ENCODE assay signal across 21 cellular contexts in genomic region chr1:3166206-3166918, GRCh38.
"Had no signal": no experiment of that assay in that cellular context is flagged by ENCODE, and none has a peak within 500 bp of the region (broad histone marks: within the 10 kb centered on the region; RNA-seq: fewer than 3 reads in every experiment).

No MANE protein-coding gene starts in this region.

- H3K4me3 Mint-ChIP-seq: activated CD4-positive, alpha-beta T cell treated with anti-CD3 and anti-CD28 coated beads, Interleukin-2, amount 10 ng/mL, durations not matched to agents 7 days and 5 days; activated CD8-positive, alpha-beta memory T cell treated with anti-CD3 and anti-CD28 coated beads, Interleukin-2, amount 10 ng/mL, durations not matched to agents 7 days and 5 days; activated CD8-positive, alpha-beta T cell treated with anti-CD3 and anti-CD28 coated beads for 36 hours had no signal

- H3K4me3 ChIP-seq: tibial artery had no signal

- H3K4me1 Mint-ChIP-seq: activated CD4-positive, alpha-beta T cell treated with anti-CD3 and anti-CD28 coated beads, Interleukin-2, amount 10 ng/mL, durations not matched to agents 7 days and 5 days; activated CD8-positive, alpha-beta memory T cell treated with anti-CD3 and anti-CD28 coated beads, Interleukin-2, amount 10 ng/mL, durations not matched to agents 7 days and 5 days had no signal

- H3K27ac Mint-ChIP-seq: activated CD4-positive, alpha-beta T cell treated with anti-CD3 and anti-CD28 coated beads, Interleukin-2, amount 10 ng/mL, durations not matched to agents 7 days and 5 days; activated CD8-positive, alpha-beta memory T cell treated with anti-CD3 and anti-CD28 coated beads, Interleukin-2, amount 10 ng/mL, durations not matched to agents 7 days and 5 days; activated CD8-positive, alpha-beta T cell treated with anti-CD3 and anti-CD28 coated beads for 36 hours; activated naive CD4-positive, alpha-beta T cell treated with anti-CD3 and anti-CD28 coated beads, Interleukin-2, amount 50 U/mL, for 72 hours had no signal

- H3K27me3 ChIP-seq: tibial artery had no signal

- DNase-seq: activated CD4-positive, alpha-beta T cell treated with anti-CD3 and anti-CD28 coated beads, Interleukin-2, amount 10 ng/mL, durations not matched to agents 7 days and 5 days; activated CD4-positive, CD25-positive, alpha-beta regulatory T cell treated with anti-CD3 and anti-CD28 coated beads, Interleukin-2, amount 50 U/mL, for 72 hours; activated CD8-positive, alpha-beta memory T cell treated with anti-CD3 and anti-CD28 coated beads, Interleukin-2, amount 10 ng/mL, durations not matched to agents 7 days and 5 days; activated CD8-positive, alpha-beta T cell treated with anti-CD3 and anti-CD28 coated beads for 36 hours; activated T-cell treated with anti-CD3 and anti-CD28 coated beads for 4 hours; effector CD4-positive, alpha-beta T cell; erythroblast; foreskin fibroblast; hippocampal formation; left cardiac atrium; midbrain; occipital lobe; posterior cingulate gyrus; stimulated activated CD4-positive, alpha-beta T cell treated with anti-CD3 and anti-CD28 coated beads, Interleukin-2, amount 100 ng/mL, for 48 hours; stimulated activated naive CD8-positive, alpha-beta T cell treated with anti-CD3 and anti-CD28 coated beads, Interleukin-15, Interleukin-2, amounts not matched to agents 100 U/mL and 50 U/mL, for 24 hours; substantia nigra; T-helper 1 cell; tibial artery; WERI-Rb-1 had no signal

- H3K9me3 Mint-ChIP-seq: activated CD4-positive, alpha-beta T cell treated with anti-CD3 and anti-CD28 coated beads, Interleukin-2, amount 10 ng/mL, durations not matched to agents 7 days and 5 days; activated CD8-positive, alpha-beta T cell treated with anti-CD3 and anti-CD28 coated beads for 36 hours; activated naive CD4-positive, alpha-beta T cell treated with anti-CD3 and anti-CD28 coated beads, Interleukin-2, amount 50 U/mL, for 72 hours; nephron had no signal

- H3K36me3 Mint-ChIP-seq: activated CD8-positive, alpha-beta memory T cell treated with anti-CD3 and anti-CD28 coated beads, Interleukin-2, amount 10 ng/mL, durations not matched to agents 7 days and 5 days; activated naive CD4-positive, alpha-beta T cell treated with anti-CD3 and anti-CD28 coated beads, Interleukin-2, amount 50 U/mL, for 72 hours had no signal

- H3K36me3 ChIP-seq: tibial artery, WERI-Rb-1 had no signal

- H3K9me3 ChIP-seq: tibial artery had no signal

- H3K27ac ChIP-seq: WERI-Rb-1 had no signal

- ATAC-seq: activated CD8-positive, alpha-beta memory T cell treated with anti-CD3 and anti-CD28 coated beads, Interleukin-2, amount 10 ng/mL, durations not matched to agents 7 days and 5 days; activated CD8-positive, alpha-beta T cell treated with anti-CD3 and anti-CD28 coated beads for 36 hours; activated naive CD4-positive, alpha-beta T cell treated with anti-CD3 and anti-CD28 coated beads, Interleukin-2, amount 50 U/mL, for 72 hours; left cardiac atrium had no signal
